Comparison of ENCODE assay signal across 21 cellular contexts in the genomic region with DNA sequence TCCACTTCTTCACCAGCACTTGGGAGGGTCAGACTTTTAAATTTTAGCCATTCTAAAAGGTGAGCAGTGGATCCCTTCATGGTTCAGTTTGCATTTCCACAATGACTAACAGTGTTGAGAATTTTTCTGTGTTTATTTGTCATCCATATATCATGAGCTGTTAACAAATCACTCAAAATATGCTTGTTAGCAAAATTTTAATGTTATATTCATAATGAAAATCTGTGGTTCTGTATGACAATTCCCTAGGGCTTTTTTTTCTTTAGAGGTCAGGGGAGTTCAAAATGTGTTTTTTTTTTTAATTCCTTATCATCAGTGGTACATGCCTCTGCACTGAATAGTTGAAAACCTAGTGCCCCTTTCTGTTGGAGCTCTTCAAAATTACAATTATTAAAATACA.
"Had no signal": no experiment of that assay in that cellular context is flagged by ENCODE, and none has a peak within 500 bp of the region (broad histone marks: within the 10 kb centered on the region; RNA-seq: fewer than 3 reads in every experiment).

No MANE protein-coding gene starts in this region.

- H3K4me1 ChIP-seq: adrenal gland, breast epithelium, testis, uterus had no signal

- H3K4me3 ChIP-seq: adrenal gland, breast epithelium, coronary artery, hepatocyte, testis, uterus had no signal

- H3K9me3 ChIP-seq: adrenal gland, breast epithelium, testis, uterus had no signal

- ATAC-seq: activated CD4-positive, alpha-beta T cell treated with anti-CD3 and anti-CD28 coated beads for 36 hours; activated T-cell treated with anti-CD3 and anti-CD28 coated beads, Interleukin-2, amount 50 U/mL, for 4 hours; left ventricle myocardium superior; natural killer cell treated with Interleukin-12 subunit alpha and Interleukin-12 subunit beta and Interleukin-15 and Interleukin-18, amount 100 ng/mL, for 72 hours had no signal

- H3K27me3 ChIP-seq: adrenal gland, breast epithelium, hepatocyte, testis, uterus had no signal

- H3K36me3 ChIP-seq: adrenal gland, breast epithelium, uterus had no signal

- DNase-seq: activated B cell treated with CpG ODN at 0.5 μM for 24 hours; activated CD4-positive, alpha-beta T cell treated with anti-CD3 and anti-CD28 coated beads for 36 hours; activated CD4-positive, alpha-beta T cell treated with anti-CD3 and anti-CD28 coated beads, Interleukin-2, amount 50 U/mL, for 4 hours; activated CD8-positive, alpha-beta memory T cell treated with anti-CD3 and anti-CD28 coated beads for 24 hours; activated CD8-positive, alpha-beta memory T cell treated with anti-CD3 and anti-CD28 coated beads, Interleukin-2, amount 50 U/mL, for 4 hours; activated naive CD4-positive, alpha-beta T cell; activated T-cell treated with anti-CD3 and anti-CD28 coated beads, Interleukin-2, amount 50 U/mL, for 4 hours; adrenal gland; cerebellar nuclear complex; glutamatergic neuron; immature natural killer cell; left ventricle myocardium superior; stimulated activated CD4-positive, alpha-beta T cell treated with anti-CD3 and anti-CD28 coated beads, Interleukin-4, amount 100 ng/mL, for 1 hour; stimulated activated naive CD4-positive, alpha-beta T cell; T1000; testis; uterus had no signal

- H3K27ac ChIP-seq: adrenal gland, breast epithelium, coronary artery, hepatocyte, testis, uterus had no signal
